In genomic region chr5:124000558-124000957, GRCh38 we compare ENCODE assay signal across 16 cellular contexts.
DNase-seq lines count a peak whose midpoint lies in the region; ATAC-seq and TF ChIP-seq lines count a peak whose summit lies in the region.
"Had no signal": no experiment of that assay in that cellular context is flagged by ENCODE, and none has a peak within 500 bp of the region (broad histone marks: within the 10 kb centered on the region; RNA-seq: fewer than 3 reads in every experiment).

No MANE protein-coding gene starts in this region.

- intact Hi-C loops in Panc1 (cut with micrococcal nuclease; ENCODE audit: unreplicated experiment): no loop called here

- peaks cover 12% of the 10 kb centered on the region; the same call in 1 of the 2 replicates for H3K4me1 ChIP-seq in HEK293 (ENCODE audit: control insufficient read depth, insufficient read depth, low read length)
- H3K4me1 ChIP-seq in Panc1 (ENCODE audit: control insufficient read depth, insufficient read depth, low read length): peaks cover 7% of the 10 kb centered on the region; the same call in 1 of the 2 replicates
- H3K4me1 ChIP-seq: Peyer's patch had no signal

- no peak overlapping the region for H3K27ac Mint-ChIP-seq in activated T-cell treated with anti-CD3 and anti-CD28 coated beads, Interleukin-2, amount 50 U/mL, for 24 hours

- H3K4me3 Mint-ChIP-seq in activated T-cell treated with anti-CD3 and anti-CD28 coated beads, Interleukin-2, amount 50 U/mL, for 24 hours: no peak overlapping the region

- H3K4me3 ChIP-seq in HEK293 (ENCODE audit: low read depth, low read length) (no peak overlapping the region), Panc1 (ENCODE audit: low read depth in 2 of 2, low read length in 2 of 2) (no peak overlapping the region)
- H3K4me3 ChIP-seq: GM23248, Peyer's patch had no signal

- POLR2A ChIA-PET in HEK293 (lab: Yijun Ruan, JAX): no interaction called here
- POLR2A ChIA-PET in Panc1 (lab: Charles Lee): no interaction called here

- BruUV-seq in Panc1 (replicated peaks; lab: Mats Ljungman, UMichigan): no TSS peak

- TF ChIP-seq CTCF in HEK293 (tag by site-specific recombination; IDR thresholded peaks at IDR 0.05) (no peak), Panc1 (IDR thresholded peaks at IDR 0.05) (no peak)

- no peaks in the 10 kb centered on the region for H3K4me1 Mint-ChIP-seq in activated T-cell treated with anti-CD3 and anti-CD28 coated beads, Interleukin-2, amount 50 U/mL, for 24 hours (ENCODE audit: low read depth)

- no peak overlapping the region for H3K27ac ChIP-seq in HEK293 (ENCODE audit: extremely low read depth, low read depth, low read length)
- H3K27ac ChIP-seq in Panc1 (ENCODE audit: low read length): peak overlapping the region; percentile 59; the same call in 1 of the 2 replicates
- H3K27ac ChIP-seq: GM23248, Peyer's patch had no signal

- H3K36me3 ChIP-seq in HEK293 (ENCODE audit: control insufficient read depth in 2 of 2, insufficient read depth in 1 of 2, low read length in 2 of 2) (no peaks in the 10 kb centered on the region), Panc1 (ENCODE audit: control insufficient read depth, insufficient read depth, low read length) (no peaks in the 10 kb centered on the region)
- H3K36me3 ChIP-seq: Peyer's patch had no signal

- no peak for ATAC-seq in Panc1
- ATAC-seq: Right ventricle myocardium inferior had no signal

- CTCF ChIA-PET in HEK293 (lab: Yijun Ruan, JAX): interaction anchor here (0.6 kb wide), 1 partner anchor 285 kb away, joined by 5 read pairs; no protein-coding TSS in a partner anchor
- CTCF ChIA-PET in Panc1 (lab: Charles Lee): no interaction called here

- peaks cover 3% of the 10 kb centered on the region for H3K9me3 Mint-ChIP-seq in activated T-cell treated with anti-CD3 and anti-CD28 coated beads, Interleukin-2, amount 50 U/mL, for 24 hours

- no peaks in the 10 kb centered on the region for H3K27me3 Mint-ChIP-seq in activated T-cell treated with anti-CD3 and anti-CD28 coated beads, Interleukin-2, amount 50 U/mL, for 24 hours

- DNase-seq in DMS153 (lab: John Stamatoyannopoulos, UW): peak; percentile 12
- no peak for DNase-seq in Panc1 (ENCODE audit: low read depth, low spot score)
- peak; percentile 38 for DNase-seq in renal cortical epithelial cell (ENCODE audit: low read depth)
- no peak for DNase-seq in ureter (ENCODE audit: low spot score)
- DNase-seq in activated CD4-positive, alpha-beta T cell treated with anti-CD3 and anti-CD28 coated beads, Interleukin-2, amount 50 U/mL, for 4 hours: no peak
- no peak for DNase-seq in activated T-cell treated with anti-CD3 and anti-CD28 coated beads, Interleukin-2, amount 50 U/mL, for 24 hours
- DNase-seq: COR-L47, DMS79, GM23248, HCEC 1CT, KBM-7, NCI-H1694, NCI-H510A treated with DMSO at 0.1 percent for 48 hours, Peyer's patch had no signal

- H3K36me3 Mint-ChIP-seq in activated T-cell treated with anti-CD3 and anti-CD28 coated beads, Interleukin-2, amount 50 U/mL, for 24 hours (ENCODE audit: low read depth): no peaks in the 10 kb centered on the region

- H3K9me3 ChIP-seq in HEK293 (ENCODE audit: control insufficient read depth, insufficient read depth, low read depth, low read length) (no peaks in the 10 kb centered on the region), Panc1 (ENCODE audit: control insufficient read depth, insufficient read depth, low read depth, low read length) (peaks cover 7% of the 10 kb centered on the region; the same call in 1 of the 2 replicates)
- H3K9me3 ChIP-seq: Peyer's patch had no signal

- no peaks in the 10 kb centered on the region for H3K27me3 ChIP-seq in Panc1 (ENCODE audit: control insufficient read depth, insufficient read depth, low read length)
- H3K27me3 ChIP-seq: Peyer's patch had no signal

- in situ Hi-C loops in Panc1 (cut with HindIII; ENCODE audit: low pct_unique_long_range_greater_than_20kb, low sequenced_read_pairs): no loop called here

TF ChIP-seq in HEK293, 187 proteins besides CTCF, POLR2A, EP300 and RAD21:
- TF ChIP-seq IKZF3 (tag by site-specific recombination; IDR thresholded peaks at IDR 0.05): 0 out of 2 replicates have a peak, but pooled peaks have one; percentile 10
- 0 out of 2 replicates have a peak, but pooled peaks have one; percentile 14 for TF ChIP-seq ZNF335 (tag by site-specific recombination; conservative IDR thresholded peaks at IDR 0.05)
- TF ChIP-seq, protein P1, sequence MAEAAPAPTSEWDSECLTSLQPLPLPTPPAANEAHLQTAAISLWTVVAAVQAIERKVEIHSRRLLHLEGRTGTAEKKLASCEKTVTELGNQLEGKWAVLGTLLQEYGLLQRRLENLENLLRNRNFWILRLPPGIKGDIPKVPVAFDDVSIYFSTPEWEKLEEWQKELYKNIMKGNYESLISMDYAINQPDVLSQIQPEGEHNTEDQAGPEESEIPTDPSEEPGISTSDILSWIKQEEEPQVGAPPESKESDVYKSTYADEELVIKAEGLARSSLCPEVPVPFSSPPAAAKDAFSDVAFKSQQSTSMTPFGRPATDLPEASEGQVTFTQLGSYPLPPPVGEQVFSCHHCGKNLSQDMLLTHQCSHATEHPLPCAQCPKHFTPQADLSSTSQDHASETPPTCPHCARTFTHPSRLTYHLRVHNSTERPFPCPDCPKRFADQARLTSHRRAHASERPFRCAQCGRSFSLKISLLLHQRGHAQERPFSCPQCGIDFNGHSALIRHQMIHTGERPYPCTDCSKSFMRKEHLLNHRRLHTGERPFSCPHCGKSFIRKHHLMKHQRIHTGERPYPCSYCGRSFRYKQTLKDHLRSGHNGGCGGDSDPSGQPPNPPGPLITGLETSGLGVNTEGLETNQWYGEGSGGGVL (tag by site-specific recombination; IDR thresholded peaks at IDR 0.05): no peak
- peak; percentile 39; the same call in 1 of the 2 replicates for TF ChIP-seq PRDM6 (tag by site-specific recombination; IDR thresholded peaks at IDR 0.05)

Comparison
In these comparisons a context has a peak if more than half of its experiments do, and no peak if none do; other contexts are left out.
1. DNase-seq: peak in DMS153 (single experiment) and renal cortical epithelial cell (single experiment); none in Panc1 (single experiment), ureter (single experiment), activated CD4-positive, alpha-beta T cell treated with anti-CD3 and anti-CD28 coated beads, Interleukin-2, amount 50 U/mL, for 4 hours (0 of 2) and activated T-cell treated with anti-CD3 and anti-CD28 coated beads, Interleukin-2, amount 50 U/mL, for 24 hours (single experiment).